ENCODE assay signal across 6 cellular contexts in the genomic region with DNA sequence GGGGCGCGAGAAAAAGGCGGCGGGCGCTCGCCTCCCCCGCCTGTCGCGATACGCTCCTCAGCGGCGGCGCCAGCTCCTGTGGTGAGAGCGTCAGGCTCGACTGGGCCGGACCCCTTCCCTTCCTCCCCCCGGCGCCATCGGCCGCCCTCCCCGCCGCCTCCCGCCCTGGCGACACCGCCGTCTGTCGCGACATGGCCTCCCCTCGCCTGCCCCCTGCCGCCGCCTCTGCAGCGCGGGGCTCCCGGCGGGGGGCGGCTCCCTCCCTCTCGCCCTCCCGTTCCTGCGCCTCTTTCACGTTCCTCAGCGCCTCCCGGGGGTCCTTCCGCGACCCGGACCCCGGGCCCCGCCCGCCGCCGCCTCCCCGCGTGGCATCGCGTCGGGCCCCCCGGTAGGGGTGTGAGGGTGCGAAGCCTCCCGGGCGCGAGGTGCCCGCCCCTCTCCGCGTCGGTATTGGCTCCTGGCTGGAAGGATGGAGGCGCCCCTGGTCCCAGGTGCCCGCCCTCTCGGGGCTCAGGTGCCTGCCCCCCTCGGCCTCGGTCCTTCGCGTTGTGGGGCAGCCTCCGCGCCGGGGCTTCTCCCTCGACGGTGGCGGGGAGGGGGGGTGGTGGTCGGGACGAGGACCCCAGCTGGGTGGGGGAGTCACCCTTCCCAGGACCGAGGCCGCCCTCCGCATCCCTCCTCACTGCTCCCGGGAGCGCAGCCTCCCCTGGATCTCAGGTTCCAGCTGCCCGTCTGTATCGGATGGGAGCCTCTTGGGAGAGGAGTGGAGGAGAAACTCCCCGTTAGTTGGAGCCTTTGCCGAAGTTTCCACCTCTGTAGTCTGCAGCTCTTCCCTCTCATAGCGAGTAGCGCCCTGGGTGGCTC. TPM values are rescaled to one million over a fixed set of nuclear protein-coding genes. Genes with fewer than 3 reads are reported as not detected.
DNase-seq lines count a peak whose midpoint lies in the region; ATAC-seq, FAIRE-seq and TF ChIP-seq lines count a peak whose summit lies in the region.

No MANE protein-coding gene starts in this region.

- FAIRE-seq in HTR-8/SVneo (lab: Jason Lieb, UNC): no peak

- peak; percentile 3 for TF ChIP-seq POLR2A in GM19099 (IDR thresholded peaks at IDR 0.05; ENCODE audit: extremely low read depth, insufficient read length, low read depth)

- DNase-seq in activated CD8-positive, alpha-beta memory T cell treated with anti-CD3 and anti-CD28 coated beads for 24 hours: peak; percentile 67
- DNase-seq in iPS-NIHi11 (ENCODE audit: low spot score) (peak; percentile 78), ureter (ENCODE audit: low spot score) (peak; percentile 63), HTR-8/SVneo (ENCODE audit: insufficient read length, low spot score) (no peak)

- no peak for ATAC-seq in GM19324 (IDR thresholded peaks at IDR 0.05; ENCODE audit: low FRiP score, unreplicated experiment)

RNA-seq across cellular contexts. Expression of gene CNOT3, which starts 0.6 kb away (rescaled TPM):
- total RNA-seq in ureter: 54.6 TPM

RNA-seq across cellular contexts. Expression of gene LENG1, which starts 21.4 kb away (rescaled TPM):
- total RNA-seq in ureter: 5.8 TPM

RNA-seq across cellular contexts. Expression of gene PRPF31, which starts 22.6 kb away (rescaled TPM):
- total RNA-seq in ureter: 59.0 TPM

RNA-seq across cellular contexts. Expression of gene TFPT, which starts 22.7 kb away (rescaled TPM):
- total RNA-seq in ureter: 16.8 TPM

RNA-seq across cellular contexts. Expression of gene TMC4, which starts 34.8 kb away (rescaled TPM):
- 155 TPM for total RNA-seq in ureter
